23 cellular contexts compared by ENCODE assay signal in genomic region chr10:6228647-6229046, GRCh38. TPM values are rescaled to one million over a fixed set of nuclear protein-coding genes. Genes with fewer than 3 reads are reported as not detected.
DNase-seq lines count a peak whose midpoint lies in the region; ATAC-seq and TF ChIP-seq lines count a peak whose summit lies in the region.
"Had no signal": no experiment of that assay in that cellular context is flagged by ENCODE, and none has a peak within 500 bp of the region (broad histone marks: within the 10 kb centered on the region; RNA-seq: fewer than 3 reads in every experiment).

No MANE protein-coding gene starts in this region.

- WGBS in gastroesophageal sphincter (ENCODE audit: low coverage in 1 of 2), 2 donors: no CpG with 5 or more reads among the region's 5 CpGs
- WGBS in thyroid gland, 2 donors: 40 to 74% methylated on average over 2 to 5 of the region's 5 CpGs

- H3K4me1 ChIP-seq in gastroesophageal sphincter: no peaks in the 10 kb centered on the region
- H3K4me1 ChIP-seq in neutrophil (ENCODE audit: control insufficient read depth in 1 of 2, insufficient read depth in 1 of 2, low read depth in 1 of 2, low read length in 1 of 2): no peaks in the 10 kb centered on the region
- no peaks in the 10 kb centered on the region for H3K4me1 ChIP-seq in thyroid gland
- H3K4me1 ChIP-seq: SJCRH30, transverse colon had no signal

- TF ChIP-seq EP300 in gastroesophageal sphincter (IDR thresholded peaks at IDR 0.05): no peak

- H3K27ac ChIP-seq in RWPE1: peak overlapping the region; percentile 32; the same call in 1 of the 2 replicates
- no peak overlapping the region for H3K27ac ChIP-seq in gastroesophageal sphincter
- H3K27ac ChIP-seq in neutrophil: peak overlapping the region; percentile 58
- H3K27ac ChIP-seq in thyroid gland: no peak overlapping the region
- H3K27ac ChIP-seq: PC-9, prostate gland, SJCRH30, skin epidermis, transverse colon had no signal

- no peaks in the 10 kb centered on the region for H3K9me3 ChIP-seq in gastroesophageal sphincter
- H3K9me3 ChIP-seq in neutrophil: no peaks in the 10 kb centered on the region
- no peaks in the 10 kb centered on the region for H3K9me3 ChIP-seq in thyroid gland
- H3K9me3 ChIP-seq: prostate gland, SJCRH30, transverse colon had no signal

- CTCF ChIA-PET in Calu3 (lab: Charles Lee) (no interaction called here), RWPE1 (lab: Yijun Ruan, JAX) (interaction anchor here (0.6 kb wide), 1 partner anchor 41 kb away, joined by 3 read pairs; no protein-coding TSS in a partner anchor)

- peak; percentile 40 for ATAC-seq in gastroesophageal sphincter
- ATAC-seq in GM19452 (IDR thresholded peaks at IDR 0.05; ENCODE audit: unreplicated experiment): no peak
- ATAC-seq: left colon had no signal

- peaks cover 38% of the 10 kb centered on the region for H3K4me1 Mint-ChIP-seq in Calu3 (ENCODE audit: low read depth, unreplicated experiment)
- H3K4me1 Mint-ChIP-seq: brain, neural crest cell had no signal

- POLR2A ChIA-PET in RWPE1 (lab: Yijun Ruan, JAX; ENCODE audit: low non-redundant PET): no interaction called here

- H3K27me3 Mint-ChIP-seq in Calu3 (ENCODE audit: unreplicated experiment): no peaks in the 10 kb centered on the region
- H3K27me3 Mint-ChIP-seq: activated CD4-positive, alpha-beta memory T cell treated with anti-CD3 and anti-CD28 coated beads for 36 hours; brain; dendritic cell treated with granulocyte-macrophage colony-stimulating factor and Interleukin-4, amounts not matched to agents 40 ng/mL and 50 ng/mL, for 4 days; stimulated activated naive CD8-positive, alpha-beta T cell treated with anti-CD3 and anti-CD28 coated beads, Interleukin-15, Interleukin-2, amounts not matched to agents 100 ng/mL and 50 ng/mL, for 24 hours had no signal

- intact Hi-C loops in Calu3 (cut with micrococcal nuclease; ENCODE audit: unreplicated experiment): no loop called here
- intact Hi-C loops in thyroid gland (cut with DNase I): no loop called here

- TF ChIP-seq POLR2A in gastroesophageal sphincter (IDR thresholded peaks at IDR 0.05) (no peak), thyroid gland (IDR thresholded peaks at IDR 0.05) (no peak)

- H3K9me3 Mint-ChIP-seq in Calu3 (ENCODE audit: low read depth, unreplicated experiment): no peaks in the 10 kb centered on the region
- H3K9me3 Mint-ChIP-seq: activated CD4-positive, alpha-beta memory T cell treated with anti-CD3 and anti-CD28 coated beads for 36 hours; dendritic cell treated with granulocyte-macrophage colony-stimulating factor and Interleukin-4, amounts not matched to agents 40 ng/mL and 50 ng/mL, for 4 days; neural crest cell; stimulated activated naive CD8-positive, alpha-beta T cell treated with anti-CD3 and anti-CD28 coated beads, Interleukin-15, Interleukin-2, amounts not matched to agents 100 ng/mL and 50 ng/mL, for 24 hours had no signal

- peak overlapping the region; percentile 73 for H3K27ac Mint-ChIP-seq in Calu3 (ENCODE audit: unreplicated experiment)
- H3K27ac Mint-ChIP-seq: dendritic cell treated with granulocyte-macrophage colony-stimulating factor and Interleukin-4, amounts not matched to agents 40 ng/mL and 50 ng/mL, for 4 days; stimulated activated naive CD8-positive, alpha-beta T cell treated with anti-CD3 and anti-CD28 coated beads, Interleukin-15, Interleukin-2, amounts not matched to agents 100 ng/mL and 50 ng/mL, for 24 hours had no signal

- peaks cover 0 to 100% of the 10 kb centered on the region in 2 donors for H3K36me3 ChIP-seq in gastroesophageal sphincter
- H3K36me3 ChIP-seq in neutrophil: peaks cover 100% of the 10 kb centered on the region
- peaks cover 15 to 17% of the 10 kb centered on the region in 2 donors for H3K36me3 ChIP-seq in thyroid gland
- H3K36me3 ChIP-seq: SJCRH30 had no signal

- no TSS peak for BruUV-seq in Calu3 (replicated peaks; lab: Mats Ljungman, UMichigan)

- no peak overlapping the region for H3K4me3 ChIP-seq in gastroesophageal sphincter
- H3K4me3 ChIP-seq in neutrophil (ENCODE audit: low read depth in 1 of 2, low read length in 1 of 2): no peak overlapping the region
- no peak overlapping the region for H3K4me3 ChIP-seq in thyroid gland (replicated peaks in 1 of 3)
- H3K4me3 ChIP-seq: PC-9, prostate gland, SJCRH30, skin epidermis, transverse colon had no signal

- H3K27me3 ChIP-seq in gastroesophageal sphincter: no peaks in the 10 kb centered on the region
- H3K27me3 ChIP-seq in neutrophil: no peaks in the 10 kb centered on the region
- no peaks in the 10 kb centered on the region for H3K27me3 ChIP-seq in thyroid gland
- H3K27me3 ChIP-seq: SJCRH30, transverse colon had no signal

- no peak for TF ChIP-seq CTCF in Calu3 (IDR thresholded peaks at IDR 0.05; ENCODE audit: unreplicated experiment)
- TF ChIP-seq CTCF in RWPE1 (conservative IDR thresholded peaks at IDR 0.05; ENCODE audit: low read depth): no peak
- no peak for TF ChIP-seq CTCF in gastroesophageal sphincter (IDR thresholded peaks at IDR 0.05)
- TF ChIP-seq CTCF in neutrophil (IDR thresholded peaks at IDR 0.05): no peak
- no peak for TF ChIP-seq CTCF in thyroid gland (IDR thresholded peaks at IDR 0.05)

- H3K4me3 Mint-ChIP-seq in Calu3 (ENCODE audit: low read depth, unreplicated experiment): no peak overlapping the region
- H3K4me3 Mint-ChIP-seq: activated CD4-positive, alpha-beta memory T cell treated with anti-CD3 and anti-CD28 coated beads for 36 hours; brain; dendritic cell treated with granulocyte-macrophage colony-stimulating factor and Interleukin-4, amounts not matched to agents 40 ng/mL and 50 ng/mL, for 4 days; neural crest cell; stimulated activated naive CD8-positive, alpha-beta T cell treated with anti-CD3 and anti-CD28 coated beads, Interleukin-15, Interleukin-2, amounts not matched to agents 100 ng/mL and 50 ng/mL, for 24 hours had no signal

- H3K36me3 Mint-ChIP-seq in Calu3 (ENCODE audit: insufficient read depth, unreplicated experiment): peaks cover 100% of the 10 kb centered on the region

- DNase-seq in Calu3 (no peak), RWPE1 (ENCODE audit: low spot score) (no peak), thyroid gland (no peak)
- no peak for DNase-seq in NK-92 treated with Interleukin-12 subunit alpha and Interleukin-12 subunit beta, amount 100 ng/mL, for 24 hours (lab: John Stamatoyannopoulos, UW)
- DNase-seq: activated CD4-positive, alpha-beta memory T cell treated with anti-CD3 and anti-CD28 coated beads for 36 hours; COR-L47; DND-41; foreskin melanocyte; left colon; NCI-H2029; NCI-H345; PC-9; SJCRH30; transverse colon had no signal

RNA-seq across cellular contexts. Expression of gene PFKFB3, which starts 25.9 kb away (rescaled TPM):
- total RNA-seq in Calu3 (2022) (273 and 293 TPM in 2 replicates), gastroesophageal sphincter (10 to 100 TPM; 29.6 to 78.3 (median 38.4) TPM), thyroid gland (10 to 100 TPM in 2 of 4 donors, 1 to 10 TPM in 2; 8.4 to 11.8 (median 9.4) TPM)

Comparison
In these comparisons a context has a peak if more than half of its experiments do, and no peak if none do; other contexts are left out.
1. H3K27ac ChIP-seq: peak in RWPE1 (single experiment) and neutrophil (single experiment); none in gastroesophageal sphincter (0 of 4) and thyroid gland (0 of 3).